18 cellular contexts compared by ENCODE assay signal in genomic region chr6:40688214-40688761, GRCh38.
"Had no signal": no experiment of that assay in that cellular context is flagged by ENCODE, and none has a peak within 500 bp of the region (broad histone marks: within the 10 kb centered on the region; RNA-seq: fewer than 3 reads in every experiment).

No MANE protein-coding gene starts in this region.

- H3K36me3 ChIP-seq: cardiac muscle cell, colonic mucosa, neural progenitor cell, ovary, thyroid gland, WERI-Rb-1 had no signal

- H3K27ac Mint-ChIP-seq: activated CD8-positive, alpha-beta memory T cell treated with anti-CD3 and anti-CD28 coated beads, Interleukin-2, amount 10 ng/mL, durations not matched to agents 7 days and 5 days; activated naive CD4-positive, alpha-beta T cell treated with anti-CD3 and anti-CD28 coated beads, Interleukin-2, amount 10 ng/mL, durations not matched to agents 7 days and 5 days; activated T-helper 2 cell treated with anti-CD3 and anti-CD28 coated beads, Interferon-gamma antibody, Interleukin-2, Interleukin-4, amounts not matched to agents 10 μg/mL and 5 μg/mL and 100 μg/mL, durations not matched to agents 14 hours and 24 hours and 36 hours; mesothelial cell of epicardium; neural progenitor cell; stimulated activated effector memory CD8-positive, alpha-beta T cell treated with anti-CD3 and anti-CD28 coated beads, Interleukin-12 subunit alpha, Interleukin-12 subunit beta, amount 100 ng/mL, for 72 hours; T-cell had no signal

- H3K4me1 ChIP-seq: colonic mucosa, neural progenitor cell, thyroid gland had no signal

- H3K4me3 ChIP-seq: cardiac muscle cell, colonic mucosa, lung, neural progenitor cell, ovary, thyroid gland had no signal

- H3K4me2 ChIP-seq: neural progenitor cell had no signal

- H3K27ac ChIP-seq: cardiac muscle cell, colonic mucosa, neural progenitor cell, ovary, thyroid gland, WERI-Rb-1 had no signal

- H3K9me3 ChIP-seq: colonic mucosa, ovary, thyroid gland had no signal

- ATAC-seq: activated CD8-positive, alpha-beta memory T cell treated with anti-CD3 and anti-CD28 coated beads, Interleukin-2, amount 10 ng/mL, durations not matched to agents 7 days and 5 days; esophagus mucosa; stimulated activated effector memory CD8-positive, alpha-beta T cell treated with anti-CD3 and anti-CD28 coated beads, Interleukin-12 subunit alpha, Interleukin-12 subunit beta, amount 100 ng/mL, for 72 hours; T-cell had no signal

- H3K4me1 Mint-ChIP-seq: activated CD8-positive, alpha-beta memory T cell treated with anti-CD3 and anti-CD28 coated beads, Interleukin-2, amount 10 ng/mL, durations not matched to agents 7 days and 5 days; activated naive CD4-positive, alpha-beta T cell treated with anti-CD3 and anti-CD28 coated beads, Interleukin-2, amount 10 ng/mL, durations not matched to agents 7 days and 5 days; stimulated activated effector memory CD8-positive, alpha-beta T cell treated with anti-CD3 and anti-CD28 coated beads, Interleukin-12 subunit alpha, Interleukin-12 subunit beta, amount 100 ng/mL, for 72 hours; T-cell had no signal

- H3K9me3 Mint-ChIP-seq: activated T-helper 2 cell treated with anti-CD3 and anti-CD28 coated beads, Interferon-gamma antibody, Interleukin-2, Interleukin-4, amounts not matched to agents 10 μg/mL and 5 μg/mL and 100 μg/mL, durations not matched to agents 14 hours and 24 hours and 36 hours; stimulated activated effector memory CD8-positive, alpha-beta T cell treated with anti-CD3 and anti-CD28 coated beads, Interleukin-12 subunit alpha, Interleukin-12 subunit beta, amount 100 ng/mL, for 72 hours had no signal

- H2AFZ ChIP-seq: neural progenitor cell had no signal

- H3K4me3 Mint-ChIP-seq: activated CD8-positive, alpha-beta memory T cell treated with anti-CD3 and anti-CD28 coated beads, Interleukin-2, amount 10 ng/mL, durations not matched to agents 7 days and 5 days; activated naive CD4-positive, alpha-beta T cell treated with anti-CD3 and anti-CD28 coated beads, Interleukin-2, amount 10 ng/mL, durations not matched to agents 7 days and 5 days; mesothelial cell of epicardium; neural progenitor cell; stimulated activated effector memory CD8-positive, alpha-beta T cell treated with anti-CD3 and anti-CD28 coated beads, Interleukin-12 subunit alpha, Interleukin-12 subunit beta, amount 100 ng/mL, for 72 hours; T-cell had no signal

- H3K27me3 ChIP-seq: cardiac muscle cell, colonic mucosa, neural progenitor cell, ovary, thyroid gland had no signal

- FAIRE-seq: urothelium cell line had no signal

- DNase-seq: activated CD4-positive, alpha-beta T cell treated with anti-CD3 and anti-CD28 coated beads, Interleukin-2, amount 50 U/mL, for 48 hours; activated CD8-positive, alpha-beta memory T cell treated with anti-CD3 and anti-CD28 coated beads, Interleukin-2, amount 10 ng/mL, durations not matched to agents 7 days and 5 days; activated naive CD4-positive, alpha-beta T cell treated with anti-CD3 and anti-CD28 coated beads, Interleukin-2, amount 10 ng/mL, durations not matched to agents 7 days and 5 days; activated T-cell treated with anti-CD3 and anti-CD28 coated beads, Interleukin-2, amount 50 U/mL, for 1 hour; colonic mucosa; ovary; T-cell; T1000; thyroid gland; WERI-Rb-1 had no signal

- H3K36me3 Mint-ChIP-seq: activated CD8-positive, alpha-beta memory T cell treated with anti-CD3 and anti-CD28 coated beads, Interleukin-2, amount 10 ng/mL, durations not matched to agents 7 days and 5 days; activated naive CD4-positive, alpha-beta T cell treated with anti-CD3 and anti-CD28 coated beads, Interleukin-2, amount 10 ng/mL, durations not matched to agents 7 days and 5 days; mesothelial cell of epicardium; neural progenitor cell; stimulated activated effector memory CD8-positive, alpha-beta T cell treated with anti-CD3 and anti-CD28 coated beads, Interleukin-12 subunit alpha, Interleukin-12 subunit beta, amount 100 ng/mL, for 72 hours; T-cell had no signal

- H3K9ac ChIP-seq: neural progenitor cell had no signal
